In genomic region chr7:156918642-156919041, GRCh38 we compare ENCODE assay signal across 17 cellular contexts. TPM values are rescaled to one million over a fixed set of nuclear protein-coding genes. Genes with fewer than 3 reads are reported as not detected.
DNase-seq lines count a peak whose midpoint lies in the region; ATAC-seq, FAIRE-seq and TF ChIP-seq lines count a peak whose summit lies in the region.
"Had no signal": no experiment of that assay in that cellular context is flagged by ENCODE, and none has a peak within 500 bp of the region (broad histone marks: within the 10 kb centered on the region; RNA-seq: fewer than 3 reads in every experiment).

No MANE protein-coding gene starts in this region.

- POLR2A ChIA-PET in activated CD4-positive, alpha-beta memory T cell treated with anti-CD3 and anti-CD28 coated beads for 36 hours (lab: Charles Lee), result interaction anchor here (0.8 kb wide), 1 partner anchor 25 kb away, joined by 3 read pairs; no protein-coding TSS in a partner anchor
- POLR2A ChIA-PET in activated CD4-positive, alpha-beta memory T cell treated with anti-CD3 and anti-CD28 coated beads, Interleukin-2, amount 10 ng/mL, durations not matched to agents 7 days and 5 days (lab: Charles Lee), result interaction anchor here (1.2 to 1.5 kb wide), 2 partner anchors 25 to 31 kb away, joined by 3 to 4 read pairs; partner anchors contain the start of genes LMBR1 and NOM1

- no peaks in the 10 kb centered on the region for H3K9me3 ChIP-seq in kidney (ENCODE audit: control insufficient read depth in 1 of 2, low read length in 2 of 2)
- H3K9me3 ChIP-seq: left lung had no signal

- H3K36me3 ChIP-seq in kidney (ENCODE audit: control insufficient read depth in 1 of 2, insufficient read depth in 2 of 2, low read length in 2 of 2), result no peaks in the 10 kb centered on the region
- H3K36me3 ChIP-seq: left lung had no signal

- H3K27me3 Mint-ChIP-seq in activated CD4-positive, alpha-beta memory T cell treated with anti-CD3 and anti-CD28 coated beads for 36 hours, result peaks cover 39% of the 10 kb centered on the region
- peaks cover 25% of the 10 kb centered on the region for H3K27me3 Mint-ChIP-seq in activated CD4-positive, alpha-beta memory T cell treated with anti-CD3 and anti-CD28 coated beads, Interleukin-2, amount 10 ng/mL, durations not matched to agents 7 days and 5 days

- H3K4me3 Mint-ChIP-seq in activated CD4-positive, alpha-beta memory T cell treated with anti-CD3 and anti-CD28 coated beads for 36 hours, result no peak overlapping the region
- no peak overlapping the region for H3K4me3 Mint-ChIP-seq in activated CD4-positive, alpha-beta memory T cell treated with anti-CD3 and anti-CD28 coated beads, Interleukin-2, amount 10 ng/mL, durations not matched to agents 7 days and 5 days

- FAIRE-seq in GM19239 (lab: Jason Lieb, UNC), result peak; percentile 40
- no peak for FAIRE-seq in kidney (lab: Jason Lieb, UNC)
- FAIRE-seq: A204.1 had no signal

- H3K9ac ChIP-seq in kidney (ENCODE audit: low read length in 2 of 2), result no peak overlapping the region

- H3K4me1 Mint-ChIP-seq in activated CD4-positive, alpha-beta memory T cell treated with anti-CD3 and anti-CD28 coated beads for 36 hours (ENCODE audit: low read depth), result peaks cover 42% of the 10 kb centered on the region
- H3K4me1 Mint-ChIP-seq in activated CD4-positive, alpha-beta memory T cell treated with anti-CD3 and anti-CD28 coated beads, Interleukin-2, amount 10 ng/mL, durations not matched to agents 7 days and 5 days, result peaks cover 35% of the 10 kb centered on the region

- TF ChIP-seq CTCF in kidney (IDR thresholded peaks at IDR 0.05; ENCODE audit: borderline replicate concordance, extremely low read depth, insufficient read depth), result no peak

- CTCF ChIA-PET in activated CD4-positive, alpha-beta memory T cell treated with anti-CD3 and anti-CD28 coated beads for 36 hours (lab: Charles Lee), result interaction anchor here (1.4 kb wide), 1 partner anchor 25 kb away, joined by 4 read pairs; no protein-coding TSS in a partner anchor
- CTCF ChIA-PET in activated CD4-positive, alpha-beta memory T cell treated with anti-CD3 and anti-CD28 coated beads, Interleukin-2, amount 10 ng/mL, durations not matched to agents 7 days and 5 days (lab: Charles Lee), result interaction anchor here (1.1 kb wide), 1 partner anchor 31 kb away, joined by 3 read pairs; the partner anchor contains the start of gene NOM1

- intact Hi-C loops in activated CD4-positive, alpha-beta memory T cell treated with anti-CD3 and anti-CD28 coated beads for 36 hours (cut with micrococcal nuclease), result loop anchor here (1.0 kb wide), 4 partner anchors 25 to 384 kb away; partner anchors contain the start of genes LMBR1 and NOM1
- intact Hi-C loops in kidney (cut with DNase I), result no loop called here

- no peak overlapping the region for H3K4me3 ChIP-seq in kidney (ENCODE audit: low read length in 2 of 2)
- H3K4me3 ChIP-seq: left lung had no signal

- no peak overlapping the region for H3K27ac ChIP-seq in kidney (ENCODE audit: low read depth in 2 of 2, low read length in 2 of 2)
- H3K27ac ChIP-seq: left lung had no signal

- ATAC-seq in HG02870 (IDR thresholded peaks at IDR 0.05; ENCODE audit: unreplicated experiment), result peak; percentile 66
- peak; percentile 34 for ATAC-seq in HG03575 (IDR thresholded peaks at IDR 0.05; ENCODE audit: extremely low read depth, insufficient number of reproducible peaks, low FRiP score, unreplicated experiment)
- ATAC-seq: left lung had no signal

- no peaks in the 10 kb centered on the region for H3K9me3 Mint-ChIP-seq in activated CD4-positive, alpha-beta memory T cell treated with anti-CD3 and anti-CD28 coated beads for 36 hours
- H3K9me3 Mint-ChIP-seq in activated CD4-positive, alpha-beta memory T cell treated with anti-CD3 and anti-CD28 coated beads, Interleukin-2, amount 10 ng/mL, durations not matched to agents 7 days and 5 days, result peaks cover 2% of the 10 kb centered on the region

- DNase-seq in activated CD4-positive, alpha-beta memory T cell treated with anti-CD3 and anti-CD28 coated beads for 36 hours, result no peak
- no peak for DNase-seq in activated CD4-positive, alpha-beta memory T cell treated with anti-CD3 and anti-CD28 coated beads, Interleukin-2, amount 10 ng/mL, durations not matched to agents 7 days and 5 days
- DNase-seq in GM19239 (ENCODE audit: insufficient read length, low spot score) (no peak), NAMALWA (ENCODE audit: low spot score) (no peak), kidney (no peak)
- DNase-seq in stimulated activated CD4-positive, alpha-beta T cell treated with anti-CD3 and anti-CD28 coated beads, Interleukin-12 subunit alpha, Interleukin-12 subunit beta, amount 100 ng/mL, for 4 hours, result no peak
- DNase-seq: activated CD4-positive, alpha-beta T cell treated with anti-CD3 and anti-CD28 coated beads for 4 hours; anterior cingulate cortex; C1 segment of cervical spinal cord; foreskin fibroblast; Kasumi-1; left lung; NCI-H1436; SHP77 treated with DMSO at 0.1 percent for 48 hours had no signal

- H3K4me1 ChIP-seq in kidney (ENCODE audit: control insufficient read depth in 1 of 2, insufficient read depth in 1 of 2, low read depth in 1 of 2, low read length in 2 of 2), result no peaks in the 10 kb centered on the region
- H3K4me1 ChIP-seq: left lung had no signal

- peak overlapping the region; percentile 71 for H3K27ac Mint-ChIP-seq in activated CD4-positive, alpha-beta memory T cell treated with anti-CD3 and anti-CD28 coated beads for 36 hours
- no peak overlapping the region for H3K27ac Mint-ChIP-seq in activated CD4-positive, alpha-beta memory T cell treated with anti-CD3 and anti-CD28 coated beads, Interleukin-2, amount 10 ng/mL, durations not matched to agents 7 days and 5 days

- peaks cover 2% of the 10 kb centered on the region for H3K36me3 Mint-ChIP-seq in activated CD4-positive, alpha-beta memory T cell treated with anti-CD3 and anti-CD28 coated beads for 36 hours
- H3K36me3 Mint-ChIP-seq in activated CD4-positive, alpha-beta memory T cell treated with anti-CD3 and anti-CD28 coated beads, Interleukin-2, amount 10 ng/mL, durations not matched to agents 7 days and 5 days (ENCODE audit: low read depth), result peaks cover 2% of the 10 kb centered on the region

RNA-seq across cellular contexts. Expression of gene LMBR1, which starts 25.7 kb away (rescaled TPM):
- 10 to 100 TPM; 36.6 to 37.8 TPM for total RNA-seq in activated CD4-positive, alpha-beta memory T cell treated with anti-CD3 and anti-CD28 coated beads for 36 hours
- 10 to 100 TPM; 51.3 to 51.8 TPM for total RNA-seq in activated CD4-positive, alpha-beta memory T cell treated with anti-CD3 and anti-CD28 coated beads, Interleukin-2, amount 10 ng/mL, durations not matched to agents 7 days and 5 days
- 82.6 TPM for total RNA-seq in kidney
- 19.6 TPM for polyA plus RNA-seq in kidney (ENCODE audit: insufficient read depth, low read depth, low replicate concordance)

RNA-seq across cellular contexts. Expression of gene NOM1, which starts 30.9 kb away (rescaled TPM):
- total RNA-seq in activated CD4-positive, alpha-beta memory T cell treated with anti-CD3 and anti-CD28 coated beads for 36 hours, result 10 to 100 TPM; 29.2 to 31.3 TPM
- 10 to 100 TPM; 22.1 to 22.8 TPM for total RNA-seq in activated CD4-positive, alpha-beta memory T cell treated with anti-CD3 and anti-CD28 coated beads, Interleukin-2, amount 10 ng/mL, durations not matched to agents 7 days and 5 days
- 17.6 TPM for total RNA-seq in kidney
- 5.8 TPM for polyA plus RNA-seq in kidney (ENCODE audit: insufficient read depth, low read depth, low replicate concordance)
